Comparison of ENCODE assay signal across 13 cellular contexts in genomic region chr20:51446230-51446629, GRCh38.
DNase-seq lines count a peak whose midpoint lies in the region; ATAC-seq and TF ChIP-seq lines count a peak whose summit lies in the region.
"Had no signal": no experiment of that assay in that cellular context is flagged by ENCODE, and none has a peak within 500 bp of the region (broad histone marks: within the 10 kb centered on the region; RNA-seq: fewer than 3 reads in every experiment).

No MANE protein-coding gene starts in this region.

- DNase-seq in IMR-90 (no peak), thyroid gland (no peak), DMS53 (lab: John Stamatoyannopoulos, UW) (no peak)
- no peak for DNase-seq in activated T-helper 2 cell treated with anti-CD3 and anti-CD28 coated beads, Interferon-gamma antibody, Interleukin-2, Interleukin-4, amounts not matched to agents 10 μg/mL and 5 μg/mL and 100 μg/mL, durations not matched to agents 14 hours and 24 hours and 36 hours (ENCODE audit: low spot score)
- DNase-seq: CD4-positive, alpha-beta T cell; effector CD8-positive, alpha-beta T cell; NCI-H2029; NCI-H774 had no signal

- H3K56ac ChIP-seq in IMR-90 (ENCODE audit: extremely low read depth, insufficient read depth, low read length), result no peak overlapping the region

- CTCF ChIA-PET in IMR-90 (lab: Yijun Ruan, JAX), result interaction anchor here (1.5 kb wide), 1 partner anchor 60 kb away, joined by 3 read pairs; no protein-coding TSS in a partner anchor

- H3K4me3 ChIP-seq in IMR-90 (ENCODE audit: insufficient read depth, low read depth, low read length) (no peak overlapping the region), mesodermal cell (ENCODE audit: extremely low read depth, insufficient read depth, low read length, poor library complexity, severe bottlenecking) (no peak overlapping the region), thyroid gland (replicated peaks in 1 of 3) (no peak overlapping the region)
- H3K4me3 ChIP-seq: ovary had no signal

- BruUV-seq in IMR-90 (replicated peaks; lab: Mats Ljungman, UMichigan), result no TSS peak

- H3K23ac ChIP-seq in IMR-90 (ENCODE audit: low read depth, low read length), result peak overlapping the region; percentile 23; the same call in 1 of the 2 replicates

- H3K27ac ChIP-seq in IMR-90 (ENCODE audit: insufficient read depth, low read length) (no peak overlapping the region), mesodermal cell (ENCODE audit: low read depth, low read length, severe bottlenecking) (peak overlapping the region; percentile 96), thyroid gland (peak overlapping the region; percentile 46 to 62 (median 51))

- H3K27ac Mint-ChIP-seq in activated T-helper 2 cell treated with anti-CD3 and anti-CD28 coated beads, Interferon-gamma antibody, Interleukin-2, Interleukin-4, amounts not matched to agents 10 μg/mL and 5 μg/mL and 100 μg/mL, durations not matched to agents 14 hours and 24 hours and 36 hours, result peak overlapping the region; percentile 62
- H3K27ac Mint-ChIP-seq: memory B cell had no signal

- H3K9me3 ChIP-seq in IMR-90 (ENCODE audit: control insufficient read depth, insufficient read depth, low read length) (no peaks in the 10 kb centered on the region), mesodermal cell (ENCODE audit: control insufficient read depth, low read length) (no peaks in the 10 kb centered on the region), thyroid gland (no peaks in the 10 kb centered on the region)
- H3K9me3 ChIP-seq: ovary had no signal

- H2AK5ac ChIP-seq in IMR-90 (ENCODE audit: low read depth, low read length), result peak overlapping the region; percentile 91

- peak overlapping the region; percentile 51; the same call in 1 of the 2 replicates for H3K14ac ChIP-seq in IMR-90 (replicated peaks; ENCODE audit: low read depth, low read length)

- POLR2A ChIA-PET in IMR-90 (lab: Charles Lee; ENCODE audit: unreplicated experiment), result no interaction called here

- H3K18ac ChIP-seq in IMR-90 (ENCODE audit: low read depth, low read length), result peak overlapping the region; percentile 43; the same call in 1 of the 2 replicates

- H2BK20ac ChIP-seq in IMR-90 (ENCODE audit: low read depth, low read length), result peak overlapping the region; percentile 60

- no peaks in the 10 kb centered on the region for H3K27me3 Mint-ChIP-seq in activated T-helper 2 cell treated with anti-CD3 and anti-CD28 coated beads, Interferon-gamma antibody, Interleukin-2, Interleukin-4, amounts not matched to agents 10 μg/mL and 5 μg/mL and 100 μg/mL, durations not matched to agents 14 hours and 24 hours and 36 hours (ENCODE audit: low read depth)
- H3K27me3 Mint-ChIP-seq: CD4-positive, alpha-beta T cell; memory B cell had no signal

- H3K4me3 Mint-ChIP-seq in activated T-helper 2 cell treated with anti-CD3 and anti-CD28 coated beads, Interferon-gamma antibody, Interleukin-2, Interleukin-4, amounts not matched to agents 10 μg/mL and 5 μg/mL and 100 μg/mL, durations not matched to agents 14 hours and 24 hours and 36 hours (ENCODE audit: low read depth), result no peak overlapping the region
- H3K4me3 Mint-ChIP-seq: CD4-positive, alpha-beta T cell; memory B cell had no signal

- H3K9me3 Mint-ChIP-seq in activated T-helper 2 cell treated with anti-CD3 and anti-CD28 coated beads, Interferon-gamma antibody, Interleukin-2, Interleukin-4, amounts not matched to agents 10 μg/mL and 5 μg/mL and 100 μg/mL, durations not matched to agents 14 hours and 24 hours and 36 hours, result no peaks in the 10 kb centered on the region
- H3K9me3 Mint-ChIP-seq: CD4-positive, alpha-beta T cell; memory B cell had no signal

- ATAC-seq in IMR-90 (ENCODE audit: low read depth), result no peak
- ATAC-seq in GM21723 (IDR thresholded peaks at IDR 0.05; ENCODE audit: unreplicated experiment), result no peak
- no peak for ATAC-seq in HG03175 (IDR thresholded peaks at IDR 0.05; ENCODE audit: unreplicated experiment)

- no peaks in the 10 kb centered on the region for H3K36me3 ChIP-seq in IMR-90 (ENCODE audit: control insufficient read depth, insufficient read depth, low read length)
- no peaks in the 10 kb centered on the region for H3K36me3 ChIP-seq in mesodermal cell (ENCODE audit: control insufficient read depth, insufficient read depth, low read length)
- no peaks in the 10 kb centered on the region for H3K36me3 ChIP-seq in thyroid gland
- H3K36me3 ChIP-seq: ovary had no signal

- intact Hi-C loops in IMR-90 (cut with micrococcal nuclease) (loop anchor here (2.0 kb wide), 1 partner anchor 117 kb away; no protein-coding TSS in a partner anchor), thyroid gland (cut with DNase I) (no loop called here)
- intact Hi-C loops in activated T-helper 2 cell treated with anti-CD3 and anti-CD28 coated beads, Interferon-gamma antibody, Interleukin-2, Interleukin-4, amounts not matched to agents 10 μg/mL and 5 μg/mL and 100 μg/mL, durations not matched to agents 14 hours and 24 hours and 36 hours (cut with micrococcal nuclease), result no loop called here

- no peak; the same call in 1 of the 2 replicates for TF ChIP-seq POLR2A in IMR-90 (IDR thresholded peaks at IDR 0.05; ENCODE audit: low read depth, low read length)
- TF ChIP-seq POLR2A in thyroid gland (IDR thresholded peaks at IDR 0.05), result no peak

- H3K4me2 ChIP-seq in IMR-90 (ENCODE audit: low read depth, low read length), result peak overlapping the region; percentile 33

- H4K20me1 ChIP-seq in IMR-90 (ENCODE audit: insufficient read depth, low read length), result no peaks in the 10 kb centered on the region; the same call in 1 of the 2 replicates

- dilution Hi-C loops in IMR-90 (cut with HindIII; ENCODE audit: low sequenced_read_pairs, unreplicated experiment), result no loop called here

- peak overlapping the region; percentile 37; the same call in 1 of the 2 replicates for H4K91ac ChIP-seq in IMR-90 (ENCODE audit: insufficient read depth, low read depth, low read length)

- peak overlapping the region; percentile 64 for H2BK120ac ChIP-seq in IMR-90 (ENCODE audit: low read depth, low read length)

- peaks cover 12% of the 10 kb centered on the region; the same call in 1 of the 2 replicates for H3K9me1 ChIP-seq in IMR-90 (ENCODE audit: insufficient read depth, low read length)

- no peak overlapping the region for H2AK9ac ChIP-seq in IMR-90 (replicated peaks; ENCODE audit: low read depth, low read length, poor library complexity)

- no peak overlapping the region for H3K9ac ChIP-seq in IMR-90 (ENCODE audit: low read depth, low read length)

- H4K8ac ChIP-seq in IMR-90 (ENCODE audit: low read depth in 2 of 2, low read length in 2 of 2), result peak overlapping the region; percentile 9 to 19; a peak in 1 of 4 replicates

- H3K27me3 ChIP-seq in IMR-90 (ENCODE audit: control insufficient read depth, insufficient read depth, low read length), result no peaks in the 10 kb centered on the region
- H3K27me3 ChIP-seq in thyroid gland, result no peaks in the 10 kb centered on the region
- H3K27me3 ChIP-seq: ovary had no signal

- H3K36me3 Mint-ChIP-seq in activated T-helper 2 cell treated with anti-CD3 and anti-CD28 coated beads, Interferon-gamma antibody, Interleukin-2, Interleukin-4, amounts not matched to agents 10 μg/mL and 5 μg/mL and 100 μg/mL, durations not matched to agents 14 hours and 24 hours and 36 hours (ENCODE audit: low read depth), result peaks cover 67% of the 10 kb centered on the region

- no peak overlapping the region for H2AFZ ChIP-seq in IMR-90 (replicated peaks; ENCODE audit: low read length, poor library complexity)

- in situ Hi-C loops in IMR-90 (cut with MboI; ENCODE audit: low sequenced_read_pairs), result no loop called here

- H2BK15ac ChIP-seq in IMR-90 (ENCODE audit: low read depth, low read length), result peak overlapping the region; percentile 45; the same call in 2 of the 3 replicates

- TF ChIP-seq CTCF in IMR-90 (conservative IDR thresholded peaks at IDR 0.05; ENCODE audit: low read depth, low read length) (no peak), thyroid gland (IDR thresholded peaks at IDR 0.05) (no peak)

- WGBS in IMR-90 (ENCODE audit: extremely low coverage in 2 of 2, insufficient read length in 1 of 2), 2 experiments, result no CpG with 5 or more reads among the region's 2 CpGs
- WGBS in mesodermal cell (ENCODE audit: insufficient coverage in 2 of 2), 2 experiments, result 70 to 80% methylated on average over 1 to 2 of the region's 2 CpGs
- WGBS in thyroid gland, 2 donors, result 85 to 88% methylated on average over 2 of the region's 2 CpGs

- peaks cover 0 to 6% of the 10 kb centered on the region in 2 experiments; a peak in 1 of 4 replicates for H3K79me1 ChIP-seq in IMR-90 (ENCODE audit: low read depth in 1 of 2, low read length in 2 of 2)

- peak overlapping the region; percentile 63 for H3K4ac ChIP-seq in IMR-90 (ENCODE audit: low read depth, low read length)

- no peak overlapping the region for H2BK5ac ChIP-seq in IMR-90 (ENCODE audit: low read depth, low read length, poor library complexity, severe bottlenecking)

- peaks cover 21% of the 10 kb centered on the region for H3K4me1 Mint-ChIP-seq in activated T-helper 2 cell treated with anti-CD3 and anti-CD28 coated beads, Interferon-gamma antibody, Interleukin-2, Interleukin-4, amounts not matched to agents 10 μg/mL and 5 μg/mL and 100 μg/mL, durations not matched to agents 14 hours and 24 hours and 36 hours (ENCODE audit: low read depth)

- H3K4me1 ChIP-seq in IMR-90 (ENCODE audit: control insufficient read depth, insufficient read depth, low read length), result peaks cover 12% of the 10 kb centered on the region
- H3K4me1 ChIP-seq in mesodermal cell (ENCODE audit: control insufficient read depth, insufficient read depth, low read length, poor library complexity, severe bottlenecking), result peaks cover 33% of the 10 kb centered on the region
- H3K4me1 ChIP-seq in thyroid gland, result peaks cover 21 to 40% of the 10 kb centered on the region in 2 donors

- H4K5ac ChIP-seq in IMR-90 (ENCODE audit: low read depth, low read length), result no peak overlapping the region

- TF ChIP-seq RAD21 in IMR-90 (IDR thresholded peaks at IDR 0.05; ENCODE audit: low read length), result no peak

TF ChIP-seq in IMR-90, 13 proteins besides CTCF, POLR2A, EP300 and RAD21:
- TF ChIP-seq RCOR1 (IDR thresholded peaks at IDR 0.05; ENCODE audit: insufficient replicate concordance, low read length) (peak; percentile 58), RFX5 (IDR thresholded peaks at IDR 0.05; ENCODE audit: low read depth, low read length) (no peak), SMC3 (IDR thresholded peaks at IDR 0.05; ENCODE audit: low read depth, low read length) (no peak)
